ENCODE assay signal across 1 cellular context in genomic region chr16:46991729-46992704, GRCh38.
TF ChIP-seq lines count a peak whose summit lies in the region.

No MANE protein-coding gene starts in this region.

TF ChIP-seq in HepG2, 621 proteins besides CTCF, POLR2A, EP300 and RAD21 (continued from another document and continues in another):
- TF ChIP-seq, protein P1, sequence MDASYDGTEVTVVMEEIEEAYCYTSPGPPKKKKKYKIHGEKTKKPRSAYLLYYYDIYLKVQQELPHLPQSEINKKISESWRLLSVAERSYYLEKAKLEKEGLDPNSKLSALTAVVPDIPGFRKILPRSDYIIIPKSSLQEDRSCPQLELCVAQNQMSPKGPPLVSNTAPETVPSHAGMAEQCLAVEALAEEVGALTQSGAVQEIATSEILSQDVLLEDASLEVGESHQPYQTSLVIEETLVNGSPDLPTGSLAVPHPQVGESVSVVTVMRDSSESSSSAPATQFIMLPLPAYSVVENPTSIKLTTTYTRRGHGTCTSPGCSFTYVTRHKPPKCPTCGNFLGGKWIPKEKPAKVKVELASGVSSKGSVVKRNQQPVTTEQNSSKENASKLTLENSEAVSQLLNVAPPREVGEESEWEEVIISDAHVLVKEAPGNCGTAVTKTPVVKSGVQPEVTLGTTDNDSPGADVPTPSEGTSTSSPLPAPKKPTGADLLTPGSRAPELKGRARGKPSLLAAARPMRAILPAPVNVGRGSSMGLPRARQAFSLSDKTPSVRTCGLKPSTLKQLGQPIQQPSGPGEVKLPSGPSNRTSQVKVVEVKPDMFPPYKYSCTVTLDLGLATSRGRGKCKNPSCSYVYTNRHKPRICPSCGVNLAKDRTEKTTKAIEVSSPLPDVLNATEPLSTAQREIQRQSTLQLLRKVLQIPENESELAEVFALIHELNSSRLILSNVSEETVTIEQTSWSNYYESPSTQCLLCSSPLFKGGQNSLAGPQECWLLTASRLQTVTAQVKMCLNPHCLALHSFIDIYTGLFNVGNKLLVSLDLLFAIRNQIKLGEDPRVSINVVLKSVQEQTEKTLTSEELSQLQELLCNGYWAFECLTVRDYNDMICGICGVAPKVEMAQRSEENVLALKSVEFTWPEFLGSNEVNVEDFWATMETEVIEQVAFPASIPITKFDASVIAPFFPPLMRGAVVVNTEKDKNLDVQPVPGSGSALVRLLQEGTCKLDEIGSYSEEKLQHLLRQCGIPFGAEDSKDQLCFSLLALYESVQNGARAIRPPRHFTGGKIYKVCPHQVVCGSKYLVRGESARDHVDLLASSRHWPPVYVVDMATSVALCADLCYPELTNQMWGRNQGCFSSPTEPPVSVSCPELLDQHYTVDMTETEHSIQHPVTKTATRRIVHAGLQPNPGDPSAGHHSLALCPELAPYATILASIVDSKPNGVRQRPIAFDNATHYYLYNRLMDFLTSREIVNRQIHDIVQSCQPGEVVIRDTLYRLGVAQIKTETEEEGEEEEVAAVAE (CRISPR knock-in tag; IDR thresholded peaks at IDR 0.05; ENCODE audit: borderline replicate concordance): 0 out of 2 replicates have a peak, but pooled peaks have one; percentile 22
- TF ChIP-seq, protein P2, sequence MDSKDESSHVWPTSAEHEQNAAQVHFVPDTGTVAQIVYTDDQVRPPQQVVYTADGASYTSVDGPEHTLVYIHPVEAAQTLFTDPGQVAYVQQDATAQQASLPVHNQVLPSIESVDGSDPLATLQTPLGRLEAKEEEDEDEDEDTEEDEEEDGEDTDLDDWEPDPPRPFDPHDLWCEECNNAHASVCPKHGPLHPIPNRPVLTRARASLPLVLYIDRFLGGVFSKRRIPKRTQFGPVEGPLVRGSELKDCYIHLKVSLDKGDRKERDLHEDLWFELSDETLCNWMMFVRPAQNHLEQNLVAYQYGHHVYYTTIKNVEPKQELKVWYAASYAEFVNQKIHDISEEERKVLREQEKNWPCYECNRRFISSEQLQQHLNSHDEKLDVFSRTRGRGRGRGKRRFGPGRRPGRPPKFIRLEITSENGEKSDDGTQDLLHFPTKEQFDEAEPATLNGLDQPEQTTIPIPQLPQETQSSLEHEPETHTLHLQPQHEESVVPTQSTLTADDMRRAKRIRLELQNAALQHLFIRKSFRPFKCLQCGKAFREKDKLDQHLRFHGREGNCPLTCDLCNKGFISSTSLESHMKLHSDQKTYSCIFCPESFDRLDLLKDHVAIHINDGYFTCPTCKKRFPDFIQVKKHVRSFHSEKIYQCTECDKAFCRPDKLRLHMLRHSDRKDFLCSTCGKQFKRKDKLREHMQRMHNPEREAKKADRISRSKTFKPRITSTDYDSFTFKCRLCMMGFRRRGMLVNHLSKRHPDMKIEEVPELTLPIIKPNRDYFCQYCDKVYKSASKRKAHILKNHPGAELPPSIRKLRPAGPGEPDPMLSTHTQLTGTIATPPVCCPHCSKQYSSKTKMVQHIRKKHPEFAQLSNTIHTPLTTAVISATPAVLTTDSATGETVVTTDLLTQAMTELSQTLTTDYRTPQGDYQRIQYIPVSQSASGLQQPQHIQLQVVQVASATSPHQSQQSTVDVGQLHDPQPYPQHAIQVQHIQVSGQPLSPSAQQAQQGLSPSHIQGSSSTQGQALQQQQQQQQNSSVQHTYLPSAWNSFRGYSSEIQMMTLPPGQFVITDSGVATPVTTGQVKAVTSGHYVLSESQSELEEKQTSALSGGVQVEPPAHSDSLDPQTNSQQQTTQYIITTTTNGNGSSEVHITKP (CRISPR knock-in tag; IDR thresholded peaks at IDR 0.05; ENCODE audit: low read depth): 0 out of 2 replicates have a peak, but pooled peaks have one; percentile 46
- TF ChIP-seq ZNF446 (CRISPR knock-in tag; IDR thresholded peaks at IDR 0.05) (0 out of 2 replicates have a peak, but pooled peaks have one; percentile 25), NR3C1 (CRISPR knock-in tag; IDR thresholded peaks at IDR 0.05) (0 out of 2 replicates have a peak, but pooled peaks have one; percentile 45), ZNF205 (CRISPR knock-in tag; IDR thresholded peaks at IDR 0.05) (peak; percentile 40; the same call in 1 of the 2 replicates), FOXA3 (CRISPR knock-in tag; IDR thresholded peaks at IDR 0.05) (no peak), ZFX (CRISPR knock-in tag; IDR thresholded peaks at IDR 0.05; ENCODE audit: low read depth) (peak; percentile 14; the same call in 1 of the 2 replicates), ZSCAN21 (CRISPR knock-in tag; IDR thresholded peaks at IDR 0.05; ENCODE audit: borderline replicate concordance) (0 out of 2 replicates have a peak, but pooled peaks have one; percentile 36), SRY (CRISPR knock-in tag; IDR thresholded peaks at IDR 0.05) (0 out of 2 replicates have a peak, but pooled peaks have one; percentile 44), HOXA3 (CRISPR knock-in tag; IDR thresholded peaks at IDR 0.05) (0 out of 2 replicates have a peak, but pooled peaks have one; percentile 43), KDM1A (CRISPR knock-in tag; IDR thresholded peaks at IDR 0.05) (no peak), ZNF329 (CRISPR knock-in tag; IDR thresholded peaks at IDR 0.05; ENCODE audit: low read depth) (0 out of 2 replicates have a peak, but pooled peaks have one; percentile 49), GATAD2A (CRISPR knock-in tag; IDR thresholded peaks at IDR 0.05) (no peak), SETDB1 (CRISPR knock-in tag; IDR thresholded peaks at IDR 0.05; ENCODE audit: borderline replicate concordance) (peak; percentile 77; the same call in 1 of the 2 replicates), BORCS8-MEF2B (CRISPR knock-in tag; IDR thresholded peaks at IDR 0.05) (no peak; the same call in 1 of the 2 replicates), PHF20 (CRISPR knock-in tag; IDR thresholded peaks at IDR 0.05) (peak; percentile 44; the same call in 1 of the 2 replicates), TAF1 (CRISPR knock-in tag; IDR thresholded peaks at IDR 0.05) (peak; percentile 72), TCF12 (IDR thresholded peaks at IDR 0.05) (no peak), TCF12 (CRISPR knock-in tag; IDR thresholded peaks at IDR 0.05) (0 out of 2 replicates have a peak, but pooled peaks have one; percentile 49), PHF21A (CRISPR knock-in tag; IDR thresholded peaks at IDR 0.05) (peak; percentile 33; the same call in 1 of the 2 replicates), ZNF281 (CRISPR knock-in tag; IDR thresholded peaks at IDR 0.05; ENCODE audit: borderline replicate concordance) (peak; percentile 44; the same call in 1 of the 2 replicates), HES4 (CRISPR knock-in tag; IDR thresholded peaks at IDR 0.05; ENCODE audit: borderline replicate concordance) (peak; percentile 34; the same call in 1 of the 2 replicates), ZNF850 (CRISPR knock-in tag; conservative IDR thresholded peaks at IDR 0.05) (peak; percentile 97), NFYB (CRISPR knock-in tag; IDR thresholded peaks at IDR 0.05) (peak; percentile 63), SP2 (CRISPR knock-in tag; IDR thresholded peaks at IDR 0.05) (peak; percentile 72), SP4 (CRISPR knock-in tag; IDR thresholded peaks at IDR 0.05) (peak; percentile 46; the same call in 1 of the 2 replicates), ARID5B (CRISPR knock-in tag; IDR thresholded peaks at IDR 0.05) (no peak), ZNF501 (CRISPR knock-in tag; IDR thresholded peaks at IDR 0.05) (peak; percentile 59; the same call in 1 of the 2 replicates), ELF1 (CRISPR knock-in tag; IDR thresholded peaks at IDR 0.05) (peak; percentile 75), DR1 (CRISPR knock-in tag; IDR thresholded peaks at IDR 0.05) (peak; percentile 92), PHF8 (CRISPR knock-in tag; IDR thresholded peaks at IDR 0.05) (peak; percentile 59), KDM6A (CRISPR knock-in tag; IDR thresholded peaks at IDR 0.05; ENCODE audit: low read depth) (no peak), LCORL (IDR thresholded peaks at IDR 0.05) (no peak), LCORL (CRISPR knock-in tag; IDR thresholded peaks at IDR 0.05) (0 out of 2 replicates have a peak, but pooled peaks have one; percentile 2)
- TF ChIP-seq, protein P3, sequence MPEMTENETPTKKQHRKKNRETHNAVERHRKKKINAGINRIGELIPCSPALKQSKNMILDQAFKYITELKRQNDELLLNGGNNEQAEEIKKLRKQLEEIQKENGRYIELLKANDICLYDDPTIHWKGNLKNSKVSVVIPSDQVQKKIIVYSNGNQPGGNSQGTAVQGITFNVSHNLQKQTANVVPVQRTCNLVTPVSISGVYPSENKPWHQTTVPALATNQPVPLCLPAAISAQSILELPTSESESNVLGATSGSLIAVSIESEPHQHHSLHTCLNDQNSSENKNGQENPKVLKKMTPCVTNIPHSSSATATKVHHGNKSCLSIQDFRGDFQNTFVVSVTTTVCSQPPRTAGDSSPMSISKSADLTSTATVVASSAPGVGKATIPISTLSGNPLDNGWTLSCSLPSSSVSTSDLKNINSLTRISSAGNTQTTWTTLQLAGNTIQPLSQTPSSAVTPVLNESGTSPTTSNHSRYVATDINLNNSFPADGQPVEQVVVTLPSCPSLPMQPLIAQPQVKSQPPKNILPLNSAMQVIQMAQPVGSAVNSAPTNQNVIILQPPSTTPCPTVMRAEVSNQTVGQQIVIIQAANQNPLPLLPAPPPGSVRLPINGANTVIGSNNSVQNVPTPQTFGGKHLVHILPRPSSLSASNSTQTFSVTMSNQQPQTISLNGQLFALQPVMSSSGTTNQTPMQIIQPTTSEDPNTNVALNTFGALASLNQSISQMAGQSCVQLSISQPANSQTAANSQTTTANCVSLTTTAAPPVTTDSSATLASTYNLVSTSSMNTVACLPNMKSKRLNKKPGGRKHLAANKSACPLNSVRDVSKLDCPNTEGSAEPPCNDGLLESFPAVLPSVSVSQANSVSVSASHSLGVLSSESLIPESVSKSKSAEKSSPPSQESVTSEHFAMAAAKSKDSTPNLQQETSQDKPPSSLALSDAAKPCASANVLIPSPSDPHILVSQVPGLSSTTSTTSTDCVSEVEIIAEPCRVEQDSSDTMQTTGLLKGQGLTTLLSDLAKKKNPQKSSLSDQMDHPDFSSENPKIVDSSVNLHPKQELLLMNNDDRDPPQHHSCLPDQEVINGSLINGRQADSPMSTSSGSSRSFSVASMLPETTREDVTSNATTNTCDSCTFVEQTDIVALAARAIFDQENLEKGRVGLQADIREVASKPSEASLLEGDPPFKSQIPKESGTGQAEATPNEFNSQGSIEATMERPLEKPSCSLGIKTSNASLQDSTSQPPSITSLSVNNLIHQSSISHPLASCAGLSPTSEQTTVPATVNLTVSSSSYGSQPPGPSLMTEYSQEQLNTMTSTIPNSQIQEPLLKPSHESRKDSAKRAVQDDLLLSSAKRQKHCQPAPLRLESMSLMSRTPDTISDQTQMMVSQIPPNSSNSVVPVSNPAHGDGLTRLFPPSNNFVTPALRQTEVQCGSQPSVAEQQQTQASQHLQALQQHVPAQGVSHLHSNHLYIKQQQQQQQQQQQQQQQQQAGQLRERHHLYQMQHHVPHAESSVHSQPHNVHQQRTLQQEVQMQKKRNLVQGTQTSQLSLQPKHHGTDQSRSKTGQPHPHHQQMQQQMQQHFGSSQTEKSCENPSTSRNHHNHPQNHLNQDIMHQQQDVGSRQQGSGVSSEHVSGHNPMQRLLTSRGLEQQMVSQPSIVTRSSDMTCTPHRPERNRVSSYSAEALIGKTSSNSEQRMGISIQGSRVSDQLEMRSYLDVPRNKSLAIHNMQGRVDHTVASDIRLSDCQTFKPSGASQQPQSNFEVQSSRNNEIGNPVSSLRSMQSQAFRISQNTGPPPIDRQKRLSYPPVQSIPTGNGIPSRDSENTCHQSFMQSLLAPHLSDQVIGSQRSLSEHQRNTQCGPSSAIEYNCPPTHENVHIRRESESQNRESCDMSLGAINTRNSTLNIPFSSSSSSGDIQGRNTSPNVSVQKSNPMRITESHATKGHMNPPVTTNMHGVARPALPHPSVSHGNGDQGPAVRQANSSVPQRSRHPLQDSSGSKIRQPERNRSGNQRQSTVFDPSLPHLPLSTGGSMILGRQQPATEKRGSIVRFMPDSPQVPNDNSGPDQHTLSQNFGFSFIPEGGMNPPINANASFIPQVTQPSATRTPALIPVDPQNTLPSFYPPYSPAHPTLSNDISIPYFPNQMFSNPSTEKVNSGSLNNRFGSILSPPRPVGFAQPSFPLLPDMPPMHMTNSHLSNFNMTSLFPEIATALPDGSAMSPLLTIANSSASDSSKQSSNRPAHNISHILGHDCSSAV (CRISPR knock-in tag; IDR thresholded peaks at IDR 0.05; ENCODE audit: borderline replicate concordance): no peak
